Comparison of ENCODE assay signal across 2 cellular contexts in genomic region chr1:205470131-205470530, GRCh38.
TF ChIP-seq lines count a peak whose summit lies in the region.

No MANE protein-coding gene starts in this region.

TF ChIP-seq in GM23338, 12 proteins besides CTCF, POLR2A, EP300 and RAD21:
- no peak for TF ChIP-seq POLR2AphosphoS5 (IDR thresholded peaks at IDR 0.05; ENCODE audit: low read depth)
- TF ChIP-seq JUNB (IDR thresholded peaks at IDR 0.05; ENCODE audit: unreplicated experiment) = no peak
- TF ChIP-seq REST (IDR thresholded peaks at IDR 0.05; ENCODE audit: unreplicated experiment) = no peak
- no peak for TF ChIP-seq ZNF462 (CRISPR knock-in tag; IDR thresholded peaks at IDR 0.05)
- no peak for TF ChIP-seq EZH2phosphoT487 (IDR thresholded peaks at IDR 0.05; ENCODE audit: unreplicated experiment)
- no peak for TF ChIP-seq CREB1 (CRISPR knock-in tag; IDR thresholded peaks at IDR 0.05; ENCODE audit: low read depth)
TF ChIP-seq in GM23338: peak in this region for 0.

TF ChIP-seq in endothelial cell of umbilical vein, 7 proteins besides CTCF, POLR2A, EP300 and RAD21:
- no peak for TF ChIP-seq GATA2 (IDR thresholded peaks at IDR 0.05; ENCODE audit: insufficient read depth, insufficient read length, low read depth, low read length)
- TF ChIP-seq JUN (IDR thresholded peaks at IDR 0.05; ENCODE audit: borderline replicate concordance, insufficient read depth, insufficient read length, low read depth) = no peak
- no peak for TF ChIP-seq MAX (IDR thresholded peaks at IDR 0.05; ENCODE audit: insufficient read depth, insufficient read length)
- TF ChIP-seq MYC (IDR thresholded peaks at IDR 0.05; ENCODE audit: low read depth, low read length) = no peak
- TF ChIP-seq FOS (IDR thresholded peaks at IDR 0.05; ENCODE audit: borderline replicate concordance, insufficient read depth, low read length) = no peak
- no peak for TF ChIP-seq EZH2 (IDR thresholded peaks at IDR 0.05; ENCODE audit: borderline replicate concordance, low read depth, low read length, severe bottlenecking)
- no peak for TF ChIP-seq POLR2AphosphoS5 (IDR thresholded peaks at IDR 0.05; ENCODE audit: insufficient read depth, low read depth, low read length)
